Comparison of ENCODE assay signal across 21 cellular contexts in the genomic region with DNA sequence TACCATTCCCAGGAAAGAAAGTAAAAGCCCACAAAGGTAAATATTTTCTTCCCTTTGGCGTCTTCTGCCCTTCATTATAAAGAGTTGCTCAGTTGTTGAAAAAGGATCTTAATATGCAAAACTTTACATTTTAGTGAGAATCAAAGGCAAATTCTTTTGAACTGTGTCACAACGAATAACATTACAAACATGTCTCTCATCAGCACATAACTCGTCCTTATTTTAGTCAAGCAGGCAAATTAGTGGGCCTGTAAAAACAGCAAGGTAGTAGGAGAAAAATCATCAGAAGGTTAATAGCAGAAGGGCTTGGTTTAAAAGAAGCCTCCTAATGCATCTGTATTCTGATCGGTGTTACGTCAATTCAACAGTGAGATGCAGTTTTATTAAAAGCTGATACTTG.
DNase-seq lines count a peak whose midpoint lies in the region; ATAC-seq and TF ChIP-seq lines count a peak whose summit lies in the region.
"Had no signal": no experiment of that assay in that cellular context is flagged by ENCODE, and none has a peak within 500 bp of the region (broad histone marks: within the 10 kb centered on the region; RNA-seq: fewer than 3 reads in every experiment).

No MANE protein-coding gene starts in this region.

- no peaks in the 10 kb centered on the region for H3K9me3 ChIP-seq in CD4-positive, CD25-positive, alpha-beta regulatory T cell (ENCODE audit: control insufficient read depth in 2 of 2, low read length in 2 of 2)
- no peaks in the 10 kb centered on the region for H3K9me3 ChIP-seq in right cardiac atrium (ENCODE audit: control insufficient read depth, low read length)
- H3K9me3 ChIP-seq: heart left ventricle, Peyer's patch had no signal

- WGBS in right cardiac atrium = 91% methylated on average over 5 of the region's 5 CpGs

- H3K36me3 Mint-ChIP-seq in CD4-positive, CD25-positive, alpha-beta regulatory T cell = no peaks in the 10 kb centered on the region
- H3K36me3 Mint-ChIP-seq in WTC11 = peaks cover 58% of the 10 kb centered on the region

- CTCF ChIA-PET in WTC11 (lab: Charles Lee) = no interaction called here

- no peak for DNase-seq in CD4-positive, CD25-positive, alpha-beta regulatory T cell
- DNase-seq in EH (ENCODE audit: low read depth) = peak; percentile 54
- no peak for DNase-seq in WTC11 (ENCODE audit: low spot score)
- DNase-seq in foreskin keratinocyte = no peak
- no peak for DNase-seq in cerebellar nuclear complex (lab: John Stamatoyannopoulos, UW)
- no peak for DNase-seq in right cardiac atrium
- DNase-seq: anterior cingulate cortex; DND-41; GOT3; heart left ventricle; midbrain; MV-4-11; NCI-H526 treated with DMSO at 0.1 percent for 48 hours; Peyer's patch; stimulated activated CD4-positive, alpha-beta T cell treated with anti-CD3 and anti-CD28 coated beads, Interleukin-4, amount 100 ng/mL, for 24 hours; trophoblast cell; WERI-Rb-1 had no signal

- H3K9me3 Mint-ChIP-seq in CD4-positive, CD25-positive, alpha-beta regulatory T cell = peaks cover 0 to 6% (median 0%) of the 10 kb centered on the region in 7 donors
- no peaks in the 10 kb centered on the region for H3K9me3 Mint-ChIP-seq in WTC11

- H3K4me3 Mint-ChIP-seq in CD4-positive, CD25-positive, alpha-beta regulatory T cell = peak overlapping the region in 1 of 4 donors; percentile 4
- H3K4me3 Mint-ChIP-seq in WTC11 = peak overlapping the region; percentile 41

- H3K27me3 Mint-ChIP-seq in CD4-positive, CD25-positive, alpha-beta regulatory T cell = no peaks in the 10 kb centered on the region
- H3K27me3 Mint-ChIP-seq in WTC11 (ENCODE audit: low read depth) = no peaks in the 10 kb centered on the region

- H3K36me3 ChIP-seq in CD4-positive, CD25-positive, alpha-beta regulatory T cell (ENCODE audit: control insufficient read depth, insufficient read depth, low read length) = no peaks in the 10 kb centered on the region
- H3K36me3 ChIP-seq: heart left ventricle, Peyer's patch, WERI-Rb-1 had no signal

- peaks cover 12% of the 10 kb centered on the region for H3K4me1 ChIP-seq in CD4-positive, CD25-positive, alpha-beta regulatory T cell (ENCODE audit: control insufficient read depth, insufficient read depth, low read length, poor library complexity, severe bottlenecking)
- H3K4me1 ChIP-seq in foreskin keratinocyte (peaks cover 41% of the 10 kb centered on the region), right cardiac atrium (ENCODE audit: control insufficient read depth, insufficient read depth, low read length) (no peaks in the 10 kb centered on the region)
- H3K4me1 ChIP-seq: Peyer's patch had no signal

- POLR2A ChIA-PET in WTC11 (lab: Charles Lee) = no interaction called here

- intact Hi-C loops in right cardiac atrium (cut with DNase I) = loop anchor here in 1 of 4 donors (10.0 kb wide), 1 partner anchor 523 kb away; no protein-coding TSS in a partner anchor

- no peak for TF ChIP-seq POLR2A in GM18505 (IDR thresholded peaks at IDR 0.05; ENCODE audit: borderline replicate concordance, extremely low read depth, insufficient read depth, insufficient read length)

- TF ChIP-seq CTCF in WTC11 (IDR thresholded peaks at IDR 0.05) (no peak), foreskin keratinocyte (conservative IDR thresholded peaks at IDR 0.05) (no peak)

- no peaks in the 10 kb centered on the region for H3K27me3 ChIP-seq in CD4-positive, CD25-positive, alpha-beta regulatory T cell (ENCODE audit: control insufficient read depth, insufficient read depth, low read length)
- no peaks in the 10 kb centered on the region for H3K27me3 ChIP-seq in foreskin keratinocyte
- no peaks in the 10 kb centered on the region for H3K27me3 ChIP-seq in right cardiac atrium (ENCODE audit: control insufficient read depth, insufficient read depth)
- H3K27me3 ChIP-seq: Peyer's patch had no signal

- H3K27ac Mint-ChIP-seq in CD4-positive, CD25-positive, alpha-beta regulatory T cell = peak overlapping the region in 2 of 3 donors; percentile 31 to 73
- H3K27ac Mint-ChIP-seq in WTC11 = peak overlapping the region; percentile 72

- peaks cover 10 to 34% (median 23%) of the 10 kb centered on the region in 4 donors for H3K4me1 Mint-ChIP-seq in CD4-positive, CD25-positive, alpha-beta regulatory T cell
- peaks cover 37% of the 10 kb centered on the region for H3K4me1 Mint-ChIP-seq in WTC11

- H3K27ac ChIP-seq in CD4-positive, CD25-positive, alpha-beta regulatory T cell (ENCODE audit: insufficient read depth, low read length, poor library complexity, severe bottlenecking) = no peak overlapping the region
- H3K27ac ChIP-seq in foreskin keratinocyte (peak overlapping the region; percentile 62), right cardiac atrium (ENCODE audit: low read length) (no peak overlapping the region)
- H3K27ac ChIP-seq: C4-2B, coronary artery, heart left ventricle, Peyer's patch, WERI-Rb-1 had no signal

- H3K4me3 ChIP-seq in CD4-positive, CD25-positive, alpha-beta regulatory T cell (ENCODE audit: low read depth, low read length) = no peak overlapping the region
- no peak overlapping the region for H3K4me3 ChIP-seq in right cardiac atrium (ENCODE audit: low read length)
- H3K4me3 ChIP-seq: coronary artery, heart left ventricle, Peyer's patch had no signal

- ATAC-seq in CD4-positive, CD25-positive, alpha-beta regulatory T cell (ENCODE audit: low read depth in 2 of 2) = no peak
- ATAC-seq in WTC11 = no peak
- no peak for ATAC-seq in foreskin keratinocyte
- no peak for ATAC-seq in right cardiac atrium
- no peak for ATAC-seq in HG03025 (IDR thresholded peaks at IDR 0.05; ENCODE audit: low FRiP score, unreplicated experiment)
- no peak for ATAC-seq in GM18505 (IDR thresholded peaks at IDR 0.05; ENCODE audit: unreplicated experiment)
- ATAC-seq: heart left ventricle had no signal

TF ChIP-seq in WTC11, 78 proteins besides CTCF, POLR2A, EP300 and RAD21:
- no peak for TF ChIP-seq GABPB1 (CRISPR knock-in tag; IDR thresholded peaks at IDR 0.05)
- TF ChIP-seq, protein P1, sequence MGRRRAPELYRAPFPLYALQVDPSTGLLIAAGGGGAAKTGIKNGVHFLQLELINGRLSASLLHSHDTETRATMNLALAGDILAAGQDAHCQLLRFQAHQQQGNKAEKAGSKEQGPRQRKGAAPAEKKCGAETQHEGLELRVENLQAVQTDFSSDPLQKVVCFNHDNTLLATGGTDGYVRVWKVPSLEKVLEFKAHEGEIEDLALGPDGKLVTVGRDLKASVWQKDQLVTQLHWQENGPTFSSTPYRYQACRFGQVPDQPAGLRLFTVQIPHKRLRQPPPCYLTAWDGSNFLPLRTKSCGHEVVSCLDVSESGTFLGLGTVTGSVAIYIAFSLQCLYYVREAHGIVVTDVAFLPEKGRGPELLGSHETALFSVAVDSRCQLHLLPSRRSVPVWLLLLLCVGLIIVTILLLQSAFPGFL (CRISPR knock-in tag; IDR thresholded peaks at IDR 0.05; ENCODE audit: borderline replicate concordance) = no peak
TF ChIP-seq in WTC11: peak in this region for 0.
